ENCODE assay signal across 1 cellular context in the genomic region with DNA sequence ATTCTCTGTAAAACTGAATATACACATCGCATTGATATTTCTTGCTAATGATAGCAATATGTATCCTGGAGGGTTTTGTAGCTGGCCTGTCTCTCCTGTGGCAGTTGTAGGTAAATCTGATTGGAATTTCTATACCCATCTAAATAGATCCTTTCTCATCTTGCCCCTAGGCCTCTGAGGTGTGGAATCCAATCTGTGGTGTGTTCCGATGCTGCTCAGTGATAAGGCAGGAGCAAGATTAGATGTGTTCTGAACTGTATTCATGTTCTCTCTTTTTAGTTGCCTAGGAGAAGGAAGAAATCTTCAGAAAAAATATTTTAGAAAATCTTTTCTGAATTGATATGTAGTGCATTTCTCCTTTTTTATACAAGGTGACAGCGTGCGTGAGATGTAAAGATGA.
TF ChIP-seq lines count a peak whose summit lies in the region.

No MANE protein-coding gene starts in this region.

TF ChIP-seq in SK-N-SH, 30 proteins besides CTCF, POLR2A, EP300 and RAD21:
- TF ChIP-seq, protein P1, sequence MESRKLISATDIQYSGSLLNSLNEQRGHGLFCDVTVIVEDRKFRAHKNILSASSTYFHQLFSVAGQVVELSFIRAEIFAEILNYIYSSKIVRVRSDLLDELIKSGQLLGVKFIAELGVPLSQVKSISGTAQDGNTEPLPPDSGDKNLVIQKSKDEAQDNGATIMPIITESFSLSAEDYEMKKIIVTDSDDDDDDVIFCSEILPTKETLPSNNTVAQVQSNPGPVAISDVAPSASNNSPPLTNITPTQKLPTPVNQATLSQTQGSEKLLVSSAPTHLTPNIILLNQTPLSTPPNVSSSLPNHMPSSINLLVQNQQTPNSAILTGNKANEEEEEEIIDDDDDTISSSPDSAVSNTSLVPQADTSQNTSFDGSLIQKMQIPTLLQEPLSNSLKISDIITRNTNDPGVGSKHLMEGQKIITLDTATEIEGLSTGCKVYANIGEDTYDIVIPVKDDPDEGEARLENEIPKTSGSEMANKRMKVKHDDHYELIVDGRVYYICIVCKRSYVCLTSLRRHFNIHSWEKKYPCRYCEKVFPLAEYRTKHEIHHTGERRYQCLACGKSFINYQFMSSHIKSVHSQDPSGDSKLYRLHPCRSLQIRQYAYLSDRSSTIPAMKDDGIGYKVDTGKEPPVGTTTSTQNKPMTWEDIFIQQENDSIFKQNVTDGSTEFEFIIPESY (IDR thresholded peaks at IDR 0.05; ENCODE audit: borderline replicate concordance, low read depth) = no peak
- TF ChIP-seq GATA2 (CRISPR knock-in tag; IDR thresholded peaks at IDR 0.05) (peak; percentile 46), FOSL2 (IDR thresholded peaks at IDR 0.05; ENCODE audit: borderline replicate concordance, low read depth) (no peak)
TF ChIP-seq in SK-N-SH: peak in this region for 1.
